ENCODE assay signal across 8 cellular contexts in genomic region chr1:231240883-231241735, GRCh38. TPM values are rescaled to one million over a fixed set of nuclear protein-coding genes. Genes with fewer than 3 reads are reported as not detected.
A peak's percentile ranks its signal among the peaks of the same experiment; 100 is the strongest.
DNase-seq lines count a peak whose midpoint lies in the region; ATAC-seq and TF ChIP-seq lines count a peak whose summit lies in the region.

GNPAT (plus strand) TSS chr1:231241212; CDS start chr1:231241379, 167 bp downstream.

- TF ChIP-seq CTCF in AG09309 (IDR thresholded peaks at IDR 0.05; ENCODE audit: control insufficient read depth, insufficient read depth, low read depth, low read length, missing control alignments) (peak; percentile 1), kidney epithelial cell (IDR thresholded peaks at IDR 0.05; ENCODE audit: insufficient read depth, low read length, poor library complexity, severe bottlenecking) (no peak)

- no peaks in the 10 kb centered on the region for H3K36me3 ChIP-seq in kidney epithelial cell (ENCODE audit: control insufficient read depth, insufficient read depth, low read length)

- ATAC-seq in GM18909 (IDR thresholded peaks at IDR 0.05; ENCODE audit: poor library complexity, unreplicated experiment): peak; percentile 95
- peak; percentile 93 for ATAC-seq in HG03159 (IDR thresholded peaks at IDR 0.05; ENCODE audit: unreplicated experiment)

- H3K27me3 ChIP-seq in kidney epithelial cell (ENCODE audit: control insufficient read depth, insufficient read depth, low read length): no peaks in the 10 kb centered on the region

- peak; percentile 35 for DNase-seq in AG09309 (ENCODE audit: low read depth)
- peak; percentile 68 for DNase-seq in NCI-H446 treated with DMSO at 0.1 percent for 48 hours (lab: John Stamatoyannopoulos, UW)
- peak; percentile 87 for DNase-seq in activated CD4-positive, alpha-beta T cell treated with anti-CD3 and anti-CD28 coated beads for 1 hour
- peak; percentile 88 for DNase-seq in cerebellum (ENCODE audit: low spot score)
- peak; percentile 37 for DNase-seq in kidney epithelial cell (ENCODE audit: low read depth)
- peak; percentile 92 for DNase-seq in stimulated activated CD4-positive, alpha-beta T cell treated with anti-CD3 and anti-CD28 coated beads, Interleukin-15, amount 100 ng/mL, for 24 hours

- peak within 1 kb of the TSS; percentile 97 for H3K4me3 ChIP-seq in AG09309 (ENCODE audit: control insufficient read depth, low read depth, low read length)
- peak within 1 kb of the TSS; percentile 92 for H3K4me3 ChIP-seq in kidney epithelial cell (ENCODE audit: low read depth, low read length)

RNA-seq across cellular contexts. Expression of gene GNPAT, which starts in this region (rescaled TPM):
- total RNA-seq in cerebellum (43.5 TPM), kidney epithelial cell (51.9 and 55.7 TPM in 2 replicates)

Comparison
In these comparisons a context has a peak if more than half of its experiments do, and no peak if none do; other contexts are left out.
1. Peak in every context shown above with its lines: DNase-seq, ATAC-seq and H3K4me3 ChIP-seq.
2. DNase-seq: peak in every context shown above with its lines; median percentile 92 in stimulated activated CD4-positive, alpha-beta T cell treated with anti-CD3 and anti-CD28 coated beads, Interleukin-15, amount 100 ng/mL, for 24 hours; 88 in cerebellum; 87 in activated CD4-positive, alpha-beta T cell treated with anti-CD3 and anti-CD28 coated beads for 1 hour; 68 in NCI-H446 treated with DMSO at 0.1 percent for 48 hours; 37 in kidney epithelial cell; 35 in AG09309.